Comparison of ENCODE assay signal across 25 cellular contexts in the genomic region with DNA sequence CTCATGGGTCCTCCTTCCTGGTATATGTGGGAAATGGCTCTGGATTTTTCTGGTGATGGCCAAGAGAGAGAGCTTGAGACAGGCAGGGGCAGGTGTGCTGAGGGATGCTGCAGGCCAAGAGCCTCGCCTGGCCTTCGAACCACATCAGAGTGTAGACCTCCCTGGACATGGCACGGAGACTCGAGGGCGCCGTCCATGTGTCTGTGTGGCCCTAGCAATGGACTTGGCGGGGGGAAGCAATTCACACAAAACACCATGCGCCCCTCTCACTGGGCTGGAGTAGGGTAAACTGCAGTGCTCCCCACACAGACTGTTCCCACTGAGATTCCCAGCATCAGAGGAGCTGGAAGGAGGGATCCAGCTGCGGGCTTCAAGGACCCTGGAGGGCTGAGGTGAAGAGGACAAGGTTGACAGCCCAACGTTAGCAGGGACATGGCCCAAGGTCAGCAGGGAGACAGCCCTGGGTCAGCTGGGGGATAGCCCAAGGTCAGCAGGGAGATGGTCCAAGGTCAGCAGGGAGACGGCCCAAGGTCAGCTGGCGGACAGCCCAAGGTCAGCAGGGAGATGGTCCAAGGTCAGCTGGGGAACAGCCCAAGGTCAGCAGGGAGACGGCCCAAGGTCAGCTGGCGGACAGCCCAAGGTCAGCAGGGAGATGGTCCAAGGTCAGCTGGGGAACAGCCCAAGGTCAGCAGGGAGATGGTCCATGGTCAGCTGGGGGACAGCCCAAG.
DNase-seq lines count a peak whose midpoint lies in the region; ATAC-seq, FAIRE-seq and TF ChIP-seq lines count a peak whose summit lies in the region.
"Had no signal": no experiment of that assay in that cellular context is flagged by ENCODE, and none has a peak within 500 bp of the region (broad histone marks: within the 10 kb centered on the region; RNA-seq: fewer than 3 reads in every experiment).

No MANE protein-coding gene starts in this region.

- peak overlapping the region in 8 of 11 experiments; percentile 24 to 70 (median 57); a peak in 12 of 22 replicates for H3K4me2 ChIP-seq in BLaER1 treated with 17β-estradiol and CSF1 and Interleukin-3, amounts not matched to agents 10 nM and 100 nM

- peak; percentile 82 for FAIRE-seq in bronchial epithelial cell (lab: Jason Lieb, UNC)
- FAIRE-seq: GM18507, RCC 7860 had no signal

- no peak overlapping the region for H3K9ac ChIP-seq in BLaER1 treated with 17β-estradiol and CSF1 and Interleukin-3, amounts not matched to agents 10 nM and 100 nM

- H3K27ac ChIP-seq in BLaER1 treated with 17β-estradiol and CSF1 and Interleukin-3, amounts not matched to agents 10 nM and 100 nM: peak overlapping the region in 3 of 11 experiments; percentile 4 to 52 (median 23); a peak in 4 of 22 replicates
- H3K27ac ChIP-seq: C4-2B had no signal

- no peak overlapping the region for H3K4me3 ChIP-seq in BLaER1 treated with 17β-estradiol and CSF1 and Interleukin-3, amounts not matched to agents 10 nM and 100 nM
- H3K4me3 ChIP-seq in bronchial epithelial cell (ENCODE audit: low read depth, low read length): no peak overlapping the region

- no peaks in the 10 kb centered on the region for H3K9me3 ChIP-seq in BLaER1 treated with 17β-estradiol and CSF1 and Interleukin-3, amounts not matched to agents 10 nM and 100 nM (replicated peaks in 1 of 11)

- no peaks in the 10 kb centered on the region for H4K20me1 ChIP-seq in BLaER1 treated with 17β-estradiol and CSF1 and Interleukin-3, amounts not matched to agents 10 nM and 100 nM

- ATAC-seq in activated naive CD4-positive, alpha-beta T cell treated with anti-CD3 and anti-CD28 coated beads, Interleukin-2, amount 50 U/mL, for 72 hours: no peak
- ATAC-seq in HG03571 (IDR thresholded peaks at IDR 0.05; ENCODE audit: unreplicated experiment): no peak

- no peak for TF ChIP-seq CTCF in bronchial epithelial cell (IDR thresholded peaks at IDR 0.05; ENCODE audit: insufficient read depth, low read length, severe bottlenecking)

- no peaks in the 10 kb centered on the region for H3K36me3 Mint-ChIP-seq in activated naive CD4-positive, alpha-beta T cell treated with anti-CD3 and anti-CD28 coated beads, Interleukin-2, amount 50 U/mL, for 72 hours
- H3K36me3 Mint-ChIP-seq: CD8-positive, alpha-beta memory T cell had no signal

- H3K27ac Mint-ChIP-seq in activated naive CD4-positive, alpha-beta T cell treated with anti-CD3 and anti-CD28 coated beads, Interleukin-2, amount 50 U/mL, for 72 hours: no peak overlapping the region
- H3K27ac Mint-ChIP-seq: CD8-positive, alpha-beta memory T cell had no signal

- H3K27me3 ChIP-seq in BLaER1 treated with 17β-estradiol and CSF1 and Interleukin-3, amounts not matched to agents 10 nM and 100 nM: no peaks in the 10 kb centered on the region
- H3K27me3 ChIP-seq in bronchial epithelial cell (ENCODE audit: control insufficient read depth, insufficient read depth, low read length): no peaks in the 10 kb centered on the region

- peaks cover 0 to 22% (median 15%) of the 10 kb centered on the region in 10 experiments; a peak in 12 of 20 replicates for H3K4me1 ChIP-seq in BLaER1 treated with 17β-estradiol and CSF1 and Interleukin-3, amounts not matched to agents 10 nM and 100 nM

- intact Hi-C loops in posterior vena cava (cut with DNase I): loop anchor here in 1 of 2 donors (10.0 kb wide), 1 partner anchor 1249 kb away; no protein-coding TSS in a partner anchor

- no peaks in the 10 kb centered on the region for H3K9me3 Mint-ChIP-seq in activated naive CD4-positive, alpha-beta T cell treated with anti-CD3 and anti-CD28 coated beads, Interleukin-2, amount 50 U/mL, for 72 hours
- H3K9me3 Mint-ChIP-seq: CD8-positive, alpha-beta memory T cell had no signal

- no peaks in the 10 kb centered on the region for H3K36me3 ChIP-seq in BLaER1 treated with 17β-estradiol and CSF1 and Interleukin-3, amounts not matched to agents 10 nM and 100 nM
- no peaks in the 10 kb centered on the region for H3K36me3 ChIP-seq in bronchial epithelial cell (ENCODE audit: control insufficient read depth, insufficient read depth, low read length)

- DNase-seq in NCI-H2196 (lab: John Stamatoyannopoulos, UW; ENCODE audit: unreplicated experiment) (peak; percentile 12), NCI-H2196 treated with DMSO at 0.1 percent for 48 hours (lab: John Stamatoyannopoulos, UW; ENCODE audit: unreplicated experiment) (no peak), bronchial epithelial cell (ENCODE audit: low read depth) (no peak), posterior vena cava (ENCODE audit: low spot score) (peak; percentile 44)
- DNase-seq in activated naive CD4-positive, alpha-beta T cell treated with anti-CD3 and anti-CD28 coated beads, Interleukin-2, amount 50 U/mL, for 72 hours (ENCODE audit: low spot score in 2 of 2): no peak
- DNase-seq: 8988T, Calu3, DMS153, GDM1, MM.1S, NCI-H1048, NCI-H1436 treated with DMSO at 0.1 percent for 48 hours, NCI-H1930, NCI-H345, NCI-H524, NCI-H774, OCI-M1, SHP77, SW 1271 had no signal

Comparison
In these comparisons a context has a peak if more than half of its experiments do, and no peak if none do; other contexts are left out.
1. DNase-seq: peak in NCI-H2196 (single experiment) and posterior vena cava (single experiment); none in NCI-H2196 treated with DMSO at 0.1 percent for 48 hours (single experiment), bronchial epithelial cell (single experiment) and activated naive CD4-positive, alpha-beta T cell treated with anti-CD3 and anti-CD28 coated beads, Interleukin-2, amount 50 U/mL, for 72 hours (0 of 2).